Comparison of ENCODE assay signal across 1 cellular context in the genomic region with DNA sequence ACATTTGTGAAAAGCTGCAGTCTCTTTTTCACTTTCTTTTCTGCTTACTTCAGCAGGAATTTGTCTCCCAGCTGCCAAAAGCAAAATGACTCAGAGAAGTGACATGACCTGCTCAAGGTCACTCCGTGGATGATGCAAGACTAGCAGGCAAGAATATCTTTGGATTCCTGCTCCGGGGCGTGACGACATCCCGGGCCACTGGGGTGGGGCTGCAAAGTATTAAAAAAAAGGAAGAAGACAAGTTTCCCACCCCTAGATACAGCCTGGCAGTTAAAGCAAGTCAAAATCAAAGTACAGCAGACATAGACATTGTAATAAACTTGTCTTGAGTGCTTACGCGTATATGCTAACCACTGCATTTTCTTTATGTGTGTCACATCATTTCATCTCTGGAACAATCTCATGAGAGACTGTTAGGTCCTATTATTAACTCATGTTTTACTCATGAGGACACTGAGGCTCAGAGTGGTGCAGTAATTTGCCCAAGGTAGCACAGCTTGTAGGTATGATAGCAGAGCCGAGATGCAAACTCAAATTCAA.
TF ChIP-seq lines count a peak whose summit lies in the region.

No MANE protein-coding gene starts in this region.

TF ChIP-seq in SK-N-SH, 30 proteins besides CTCF, POLR2A, EP300 and RAD21 (continued from another document):
- TF ChIP-seq ELF1 (IDR thresholded peaks at IDR 0.05) (no peak), MEF2A (IDR thresholded peaks at IDR 0.05; ENCODE audit: borderline replicate concordance, low read depth) (peak; percentile 33; the same call in 1 of the 2 replicates), PBX3 (IDR thresholded peaks at IDR 0.05) (0 out of 2 replicates have a peak, but pooled peaks have one; percentile 51), SMC3 (IDR thresholded peaks at IDR 0.05; ENCODE audit: low read depth, low read length) (no peak), YY1 (IDR thresholded peaks at IDR 0.05; ENCODE audit: low read depth) (no peak), FOXM1 (IDR thresholded peaks at IDR 0.05; ENCODE audit: low read depth) (no peak), GABPA (IDR thresholded peaks at IDR 0.05; ENCODE audit: low read depth) (no peak), SIN3A (IDR thresholded peaks at IDR 0.05; ENCODE audit: borderline replicate concordance, low read depth, low read length) (no peak), TCF12 (IDR thresholded peaks at IDR 0.05) (peak; percentile 77), NFIC (IDR thresholded peaks at IDR 0.05; ENCODE audit: borderline replicate concordance) (peak; percentile 70; the same call in 1 of the 2 replicates), TAF1 (IDR thresholded peaks at IDR 0.05; ENCODE audit: borderline replicate concordance, low read depth, low read length) (no peak)
- TF ChIP-seq, protein P1, sequence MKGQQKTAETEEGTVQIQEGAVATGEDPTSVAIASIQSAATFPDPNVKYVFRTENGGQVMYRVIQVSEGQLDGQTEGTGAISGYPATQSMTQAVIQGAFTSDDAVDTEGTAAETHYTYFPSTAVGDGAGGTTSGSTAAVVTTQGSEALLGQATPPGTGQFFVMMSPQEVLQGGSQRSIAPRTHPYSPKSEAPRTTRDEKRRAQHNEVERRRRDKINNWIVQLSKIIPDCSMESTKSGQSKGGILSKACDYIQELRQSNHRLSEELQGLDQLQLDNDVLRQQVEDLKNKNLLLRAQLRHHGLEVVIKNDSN (IDR thresholded peaks at IDR 0.05; ENCODE audit: borderline replicate concordance, low read depth), result no peak
- TF ChIP-seq, protein P2, sequence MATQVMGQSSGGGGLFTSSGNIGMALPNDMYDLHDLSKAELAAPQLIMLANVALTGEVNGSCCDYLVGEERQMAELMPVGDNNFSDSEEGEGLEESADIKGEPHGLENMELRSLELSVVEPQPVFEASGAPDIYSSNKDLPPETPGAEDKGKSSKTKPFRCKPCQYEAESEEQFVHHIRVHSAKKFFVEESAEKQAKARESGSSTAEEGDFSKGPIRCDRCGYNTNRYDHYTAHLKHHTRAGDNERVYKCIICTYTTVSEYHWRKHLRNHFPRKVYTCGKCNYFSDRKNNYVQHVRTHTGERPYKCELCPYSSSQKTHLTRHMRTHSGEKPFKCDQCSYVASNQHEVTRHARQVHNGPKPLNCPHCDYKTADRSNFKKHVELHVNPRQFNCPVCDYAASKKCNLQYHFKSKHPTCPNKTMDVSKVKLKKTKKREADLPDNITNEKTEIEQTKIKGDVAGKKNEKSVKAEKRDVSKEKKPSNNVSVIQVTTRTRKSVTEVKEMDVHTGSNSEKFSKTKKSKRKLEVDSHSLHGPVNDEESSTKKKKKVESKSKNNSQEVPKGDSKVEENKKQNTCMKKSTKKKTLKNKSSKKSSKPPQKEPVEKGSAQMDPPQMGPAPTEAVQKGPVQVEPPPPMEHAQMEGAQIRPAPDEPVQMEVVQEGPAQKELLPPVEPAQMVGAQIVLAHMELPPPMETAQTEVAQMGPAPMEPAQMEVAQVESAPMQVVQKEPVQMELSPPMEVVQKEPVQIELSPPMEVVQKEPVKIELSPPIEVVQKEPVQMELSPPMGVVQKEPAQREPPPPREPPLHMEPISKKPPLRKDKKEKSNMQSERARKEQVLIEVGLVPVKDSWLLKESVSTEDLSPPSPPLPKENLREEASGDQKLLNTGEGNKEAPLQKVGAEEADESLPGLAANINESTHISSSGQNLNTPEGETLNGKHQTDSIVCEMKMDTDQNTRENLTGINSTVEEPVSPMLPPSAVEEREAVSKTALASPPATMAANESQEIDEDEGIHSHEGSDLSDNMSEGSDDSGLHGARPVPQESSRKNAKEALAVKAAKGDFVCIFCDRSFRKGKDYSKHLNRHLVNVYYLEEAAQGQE (IDR thresholded peaks at IDR 0.05; ENCODE audit: low read depth, low read length), result no peak
- TF ChIP-seq, protein P3, sequence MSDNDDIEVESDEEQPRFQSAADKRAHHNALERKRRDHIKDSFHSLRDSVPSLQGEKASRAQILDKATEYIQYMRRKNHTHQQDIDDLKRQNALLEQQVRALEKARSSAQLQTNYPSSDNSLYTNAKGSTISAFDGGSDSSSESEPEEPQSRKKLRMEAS (IDR thresholded peaks at IDR 0.05; ENCODE audit: low read depth), result no peak
